9 cellular contexts compared by ENCODE assay signal in genomic region chr15:48112242-48112641, GRCh38. TPM values are rescaled to one million over a fixed set of nuclear protein-coding genes. Genes with fewer than 3 reads are reported as not detected.
A peak's percentile ranks its signal among the peaks of the same experiment; 100 is the strongest.
DNase-seq lines count a peak whose midpoint lies in the region; ATAC-seq and TF ChIP-seq lines count a peak whose summit lies in the region.
"Had no signal": no experiment of that assay in that cellular context is flagged by ENCODE, and none has a peak within 500 bp of the region (broad histone marks: within the 10 kb centered on the region; RNA-seq: fewer than 3 reads in every experiment).

No MANE protein-coding gene starts in this region.

- peaks cover 10% of the 10 kb centered on the region for H3K27me3 Mint-ChIP-seq in activated CD4-positive, alpha-beta T cell treated with anti-CD3 and anti-CD28 coated beads, Interleukin-2, amount 10 ng/mL, durations not matched to agents 7 days and 5 days
- peaks cover 18% of the 10 kb centered on the region for H3K27me3 Mint-ChIP-seq in activated T-cell treated with anti-CD3 and anti-CD28 coated beads, Interleukin-2, amount 50 U/mL, for 72 hours (ENCODE audit: low read depth)

- dilution Hi-C loops in mammary epithelial cell (cut with HindIII; ENCODE audit: low sequenced_read_pairs), result no loop called here

- no peak overlapping the region for H3K27ac ChIP-seq in mammary epithelial cell (ENCODE audit: insufficient read depth, low read depth, low read length)

- no peak overlapping the region for H3K4me3 ChIP-seq in mammary epithelial cell (replicated peaks in 1 of 3; ENCODE audit: insufficient read depth in 1 of 3, low read depth in 2 of 3, low read length in 3 of 3)

- in situ Hi-C loops in mammary epithelial cell (cut with MboI; ENCODE audit: low sequenced_read_pairs in 2 of 2), result no loop called here

- 30% methylated on average over 6 of the region's 6 CpGs for WGBS in mammary epithelial cell (ENCODE audit: low coverage, missing lambda C conversion rate)

- H2AFZ ChIP-seq in mammary epithelial cell (ENCODE audit: low read depth, low read length), result no peak overlapping the region

- BruUV-seq in mammary epithelial cell (replicated peaks; lab: Mats Ljungman, UMichigan), result no TSS peak

- no peaks in the 10 kb centered on the region for H4K20me1 ChIP-seq in mammary epithelial cell (ENCODE audit: insufficient read depth, low read length)

- no peak overlapping the region for H3K4me3 Mint-ChIP-seq in activated CD4-positive, alpha-beta T cell treated with anti-CD3 and anti-CD28 coated beads, Interleukin-2, amount 10 ng/mL, durations not matched to agents 7 days and 5 days
- H3K4me3 Mint-ChIP-seq in activated T-cell treated with anti-CD3 and anti-CD28 coated beads, Interleukin-2, amount 50 U/mL, for 72 hours, result no peak overlapping the region

- intact Hi-C loops in mammary epithelial cell (cut with micrococcal nuclease), result loop anchor here (1.0 kb wide), 3 partner anchors 99 to 173 kb away; no protein-coding TSS in a partner anchor

- POLR2A ChIA-PET in activated CD4-positive, alpha-beta T cell treated with anti-CD3 and anti-CD28 coated beads, Interleukin-2, amount 10 ng/mL, durations not matched to agents 7 days and 5 days (lab: Charles Lee), result no interaction called here

- no peaks in the 10 kb centered on the region for H3K9me3 Mint-ChIP-seq in activated CD4-positive, alpha-beta T cell treated with anti-CD3 and anti-CD28 coated beads, Interleukin-2, amount 10 ng/mL, durations not matched to agents 7 days and 5 days
- H3K9me3 Mint-ChIP-seq in activated T-cell treated with anti-CD3 and anti-CD28 coated beads, Interleukin-2, amount 50 U/mL, for 72 hours, result no peaks in the 10 kb centered on the region

- no peak overlapping the region for H3K9ac ChIP-seq in mammary epithelial cell (ENCODE audit: insufficient read depth, low read length)

- H3K36me3 Mint-ChIP-seq in activated CD4-positive, alpha-beta T cell treated with anti-CD3 and anti-CD28 coated beads, Interleukin-2, amount 10 ng/mL, durations not matched to agents 7 days and 5 days (ENCODE audit: low read depth), result no peaks in the 10 kb centered on the region
- H3K36me3 Mint-ChIP-seq in activated T-cell treated with anti-CD3 and anti-CD28 coated beads, Interleukin-2, amount 50 U/mL, for 72 hours (ENCODE audit: insufficient read depth in 2 of 2), result no peaks in the 10 kb centered on the region

- H3K4me2 ChIP-seq in mammary epithelial cell (ENCODE audit: insufficient read depth, low read depth, low read length), result no peak overlapping the region

- DNase-seq in ELR (ENCODE audit: low read depth), result peak; percentile 44
- peak; percentile 63 for DNase-seq in NCI-H146 (lab: John Stamatoyannopoulos, UW)
- peak; percentile 12 for DNase-seq in mammary epithelial cell
- peak; percentile 14 for DNase-seq in myocyte (ENCODE audit: low read depth)
- DNase-seq in activated CD4-positive, alpha-beta T cell treated with anti-CD3 and anti-CD28 coated beads, Interleukin-2, amount 10 ng/mL, durations not matched to agents 7 days and 5 days, result no peak
- DNase-seq in activated T-cell treated with anti-CD3 and anti-CD28 coated beads, Interleukin-2, amount 50 U/mL, for 72 hours, result no peak

- H3K36me3 ChIP-seq in mammary epithelial cell (ENCODE audit: insufficient read depth, low read length), result no peaks in the 10 kb centered on the region

- CTCF ChIA-PET in mammary epithelial cell (lab: Charles Lee; ENCODE audit: low non-redundant PET), result interaction anchor here (0.5 to 0.8 kb wide), 2 partner anchors 154 to 467 kb away, joined by 5 to 7 read pairs; no protein-coding TSS in a partner anchor
- CTCF ChIA-PET in activated CD4-positive, alpha-beta T cell treated with anti-CD3 and anti-CD28 coated beads, Interleukin-2, amount 10 ng/mL, durations not matched to agents 7 days and 5 days (lab: Charles Lee), result no interaction called here

- TF ChIP-seq CTCF in mammary epithelial cell (conservative IDR thresholded peaks at IDR 0.05 in 1 of 2, IDR thresholded peaks at IDR 0.05 in 1 of 2; ENCODE audit: extremely low read depth in 1 of 2, insufficient read depth in 1 of 2, low read depth in 1 of 2, low read length in 2 of 2), result peak; percentile 38 to 74

- H3K27me3 ChIP-seq in mammary epithelial cell (ENCODE audit: insufficient read depth, low read length), result no peaks in the 10 kb centered on the region

- no peaks in the 10 kb centered on the region for H3K4me1 Mint-ChIP-seq in activated CD4-positive, alpha-beta T cell treated with anti-CD3 and anti-CD28 coated beads, Interleukin-2, amount 10 ng/mL, durations not matched to agents 7 days and 5 days
- H3K4me1 Mint-ChIP-seq in activated T-cell treated with anti-CD3 and anti-CD28 coated beads, Interleukin-2, amount 50 U/mL, for 72 hours (ENCODE audit: low read depth), result no peaks in the 10 kb centered on the region

- H3K4me1 ChIP-seq in mammary epithelial cell (ENCODE audit: insufficient read depth, low read length), result no peaks in the 10 kb centered on the region

- no peak overlapping the region for H3K27ac Mint-ChIP-seq in activated CD4-positive, alpha-beta T cell treated with anti-CD3 and anti-CD28 coated beads, Interleukin-2, amount 10 ng/mL, durations not matched to agents 7 days and 5 days
- H3K27ac Mint-ChIP-seq in activated T-cell treated with anti-CD3 and anti-CD28 coated beads, Interleukin-2, amount 50 U/mL, for 72 hours, result no peak overlapping the region

- ATAC-seq in GM21390 (IDR thresholded peaks at IDR 0.05; ENCODE audit: unreplicated experiment) (no peak), GM21576 (IDR thresholded peaks at IDR 0.05; ENCODE audit: unreplicated experiment) (no peak)
- ATAC-seq in activated T-cell treated with anti-CD3 and anti-CD28 coated beads, Interleukin-2, amount 50 U/mL, for 72 hours (replicated peaks in 1 of 2), result no peak

- H3K79me2 ChIP-seq in mammary epithelial cell (ENCODE audit: insufficient read depth, low read length), result no peaks in the 10 kb centered on the region

- no peaks in the 10 kb centered on the region for H3K9me3 ChIP-seq in mammary epithelial cell (replicated peaks; ENCODE audit: insufficient read depth, low read length)

RNA-seq across cellular contexts. Expression of gene SLC24A5, which starts 8.5 kb away (rescaled TPM):
- total RNA-seq in mammary epithelial cell, result not detected
- polyA plus RNA-seq in mammary epithelial cell, result not detected
- polyA minus RNA-seq in mammary epithelial cell, result not detected
- total RNA-seq in myocyte, result not detected in 2 replicates
- polyA plus RNA-seq in myocyte (2012), result not detected
- total RNA-seq in activated CD4-positive, alpha-beta T cell treated with anti-CD3 and anti-CD28 coated beads, Interleukin-2, amount 10 ng/mL, durations not matched to agents 7 days and 5 days, result not detected
- not detected for total RNA-seq in activated T-cell treated with anti-CD3 and anti-CD28 coated beads, Interleukin-2, amount 50 U/mL, for 72 hours
- total RNA-seq: temporal lobe had no signal

Comparison
In these comparisons a context has a peak if more than half of its experiments do, and no peak if none do; other contexts are left out.
1. DNase-seq: peak in ELR (single experiment), NCI-H146 (single experiment), mammary epithelial cell (single experiment) and myocyte (single experiment); none in activated CD4-positive, alpha-beta T cell treated with anti-CD3 and anti-CD28 coated beads, Interleukin-2, amount 10 ng/mL, durations not matched to agents 7 days and 5 days (single experiment) and activated T-cell treated with anti-CD3 and anti-CD28 coated beads, Interleukin-2, amount 50 U/mL, for 72 hours (0 of 2).